ENCODE assay signal across 8 cellular contexts in the genomic region with DNA sequence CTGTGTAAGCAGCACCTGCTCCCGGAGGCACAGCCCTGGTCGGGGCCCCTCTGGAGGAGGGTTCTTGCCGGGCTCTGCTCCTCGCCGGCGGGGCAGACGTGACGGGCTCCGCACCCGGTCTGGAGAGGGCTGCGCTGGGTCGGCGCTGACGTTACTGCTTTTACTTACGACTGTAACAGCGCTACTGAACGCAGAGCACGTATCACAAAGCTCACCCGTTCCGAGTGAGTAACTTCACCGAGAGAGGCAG.
A peak's percentile ranks its signal among the peaks of the same experiment; 100 is the strongest.
DNase-seq lines count a peak whose midpoint lies in the region; ATAC-seq lines count a peak whose summit lies in the region.

No MANE protein-coding gene starts in this region.

- H3K36me3 ChIP-seq in adipocyte (ENCODE audit: control insufficient read depth, insufficient read depth, low read length, severe bottlenecking) (peaks cover under 1% of the 10 kb centered on the region), iPS-15b (ENCODE audit: control insufficient read depth, insufficient read depth, low read length) (peaks cover 3% of the 10 kb centered on the region)

- DNase-seq in RKO (ENCODE audit: low spot score) (peak; percentile 79), adipocyte (ENCODE audit: low read depth) (peak; percentile 83), NCI-H2107 treated with DMSO at 0.1 percent for 48 hours (lab: John Stamatoyannopoulos, UW; ENCODE audit: unreplicated experiment) (no peak), AG08396 (ENCODE audit: low spot score) (no peak)
- peak; percentile 75 for DNase-seq in stimulated activated CD4-positive, alpha-beta T cell treated with anti-CD3 and anti-CD28 coated beads, Interleukin-15, amount 100 ng/mL, for 24 hours

- H3K4me3 ChIP-seq in adipocyte (ENCODE audit: low read length) (peak overlapping the region; percentile 86), iPS-15b (ENCODE audit: low read depth, low read length) (peak overlapping the region; percentile 97)

- ATAC-seq in GM18517 (IDR thresholded peaks at IDR 0.05; ENCODE audit: unreplicated experiment) (peak; percentile 12), HG02571 (IDR thresholded peaks at IDR 0.05; ENCODE audit: unreplicated experiment) (peak; percentile 1)

- H3K27me3 ChIP-seq in adipocyte (replicated peaks; ENCODE audit: control insufficient read depth, insufficient read depth, low read length) (no peaks in the 10 kb centered on the region), iPS-15b (ENCODE audit: control insufficient read depth, insufficient read depth, low read length) (peaks cover 21% of the 10 kb centered on the region)

- H3K4me1 ChIP-seq in adipocyte (ENCODE audit: control insufficient read depth, insufficient read depth, low read length) (peaks cover 57% of the 10 kb centered on the region), iPS-15b (ENCODE audit: control insufficient read depth, insufficient read depth, low read length) (no peaks in the 10 kb centered on the region)

- H3K9ac ChIP-seq in adipocyte (ENCODE audit: low read length) (peak overlapping the region; percentile 92), iPS-15b (ENCODE audit: low read depth, low read length) (peak overlapping the region; percentile 94)

- H3K9me3 ChIP-seq in adipocyte (ENCODE audit: control insufficient read depth, low read length) (no peaks in the 10 kb centered on the region), iPS-15b (ENCODE audit: control insufficient read depth, insufficient read depth, low read length) (no peaks in the 10 kb centered on the region)

Comparison
In these comparisons a context has a peak if more than half of its experiments do, and no peak if none do; other contexts are left out.
1. DNase-seq: peak in RKO (single experiment), adipocyte (single experiment) and stimulated activated CD4-positive, alpha-beta T cell treated with anti-CD3 and anti-CD28 coated beads, Interleukin-15, amount 100 ng/mL, for 24 hours (single experiment); none in NCI-H2107 treated with DMSO at 0.1 percent for 48 hours (single experiment) and AG08396 (single experiment).